ENCODE assay signal across 15 cellular contexts in the genomic region with DNA sequence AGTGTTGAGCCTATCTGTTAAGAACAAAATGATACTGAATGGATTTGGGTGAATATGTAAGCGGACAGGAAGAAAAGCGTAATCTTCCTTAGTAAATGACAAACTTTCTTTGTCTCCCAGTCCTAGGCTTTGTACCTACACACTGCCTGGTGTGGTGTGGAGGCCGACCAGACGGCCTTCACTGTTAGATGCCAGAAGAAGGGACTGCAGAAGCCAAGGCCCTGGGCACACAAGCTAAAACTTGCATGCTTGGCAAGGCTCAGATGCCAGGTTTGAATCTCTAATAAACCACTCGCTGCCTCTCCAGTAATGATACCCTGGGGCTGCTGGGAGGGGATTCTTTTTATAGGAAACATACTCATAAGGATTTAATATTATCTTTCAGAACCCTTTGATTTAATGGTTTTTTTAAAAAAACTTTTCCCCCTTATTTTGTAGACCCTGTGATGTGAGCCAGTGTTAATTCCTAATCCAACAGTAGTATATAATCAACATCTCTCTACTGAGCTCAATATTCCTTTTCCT.
DNase-seq lines count a peak whose midpoint lies in the region; ATAC-seq, FAIRE-seq and TF ChIP-seq lines count a peak whose summit lies in the region.
"Had no signal": no experiment of that assay in that cellular context is flagged by ENCODE, and none has a peak within 500 bp of the region (broad histone marks: within the 10 kb centered on the region; RNA-seq: fewer than 3 reads in every experiment).

No MANE protein-coding gene starts in this region.

- H3K4me3 ChIP-seq in mesendoderm (ENCODE audit: low read length) (no peak overlapping the region), colonic mucosa (no peak overlapping the region), brain microvascular endothelial cell (ENCODE audit: low read depth, low read length) (no peak overlapping the region)

- ATAC-seq in left ventricle myocardium superior (peak; percentile 47), left cardiac atrium (no peak), GM19452 (IDR thresholded peaks at IDR 0.05; ENCODE audit: unreplicated experiment) (no peak)

- no peaks in the 10 kb centered on the region for H3K79me2 ChIP-seq in mesendoderm (ENCODE audit: control insufficient read depth, insufficient read depth, low read length)

- no peak overlapping the region for H4K5ac ChIP-seq in mesendoderm (ENCODE audit: low read length)

- H3K27me3 ChIP-seq in mesendoderm (ENCODE audit: insufficient read depth, low read length, poor library complexity) = no peaks in the 10 kb centered on the region
- H3K27me3 ChIP-seq in colonic mucosa = no peaks in the 10 kb centered on the region
- H3K27me3 ChIP-seq in brain microvascular endothelial cell (replicated peaks) = no peaks in the 10 kb centered on the region

- peaks cover 30% of the 10 kb centered on the region for H3K36me3 Mint-ChIP-seq in MCF 10A (ENCODE audit: insufficient read depth, unreplicated experiment)

- in situ Hi-C loops in brain microvascular endothelial cell (cut with HindIII; ENCODE audit: low pct_ligation_motif_present, low sequenced_read_pairs) = no loop called here

- no peak overlapping the region for H3K9ac ChIP-seq in mesendoderm (ENCODE audit: low read length)
- no peak overlapping the region for H3K9ac ChIP-seq in colonic mucosa (ENCODE audit: low read depth in 2 of 2, low read length in 2 of 2)

- H3K27ac Mint-ChIP-seq in MCF 10A (ENCODE audit: low read depth, unreplicated experiment) = peak overlapping the region; percentile 94

- H3K4me1 ChIP-seq in mesendoderm (ENCODE audit: control insufficient read depth, low read depth, low read length) = no peaks in the 10 kb centered on the region
- H3K4me1 ChIP-seq in colonic mucosa = no peaks in the 10 kb centered on the region

- POLR2A ChIA-PET in MCF 10A (lab: Yijun Ruan, JAX) = interaction anchor here (0.6 to 26.6 kb wide), 14 partner anchors 9 to 181 kb away, joined by 3 to 502 read pairs (median 11); no protein-coding TSS in a partner anchor

- H3K9me3 ChIP-seq in colonic mucosa = no peaks in the 10 kb centered on the region

- no peaks in the 10 kb centered on the region for H3K36me3 ChIP-seq in mesendoderm (ENCODE audit: control insufficient read depth, insufficient read depth, low read length)
- no peaks in the 10 kb centered on the region for H3K36me3 ChIP-seq in colonic mucosa
- H3K36me3 ChIP-seq in brain microvascular endothelial cell (replicated peaks) = peaks cover 20% of the 10 kb centered on the region

- no peak overlapping the region for H2BK15ac ChIP-seq in mesendoderm (replicated peaks; ENCODE audit: low read depth)

- no peak overlapping the region for H3K56ac ChIP-seq in mesendoderm (ENCODE audit: low read length)

- no peak overlapping the region for H2BK5ac ChIP-seq in mesendoderm (ENCODE audit: low read length)

- no peaks in the 10 kb centered on the region for H3K79me1 ChIP-seq in mesendoderm (ENCODE audit: low read length)

- DNase-seq in left ventricle myocardium superior (no peak), left cardiac atrium (no peak), MCF 10A (ENCODE audit: unreplicated experiment) (peak; percentile 73), mesendoderm (peak; percentile 6), frontal cortex (ENCODE audit: low spot score in 2 of 2) (no peak), colonic mucosa (no peak), brain microvascular endothelial cell (no peak)
- DNase-seq: activated CD4-positive, alpha-beta T cell treated with anti-CD3 and anti-CD28 coated beads for 4 hours; activated effector memory CD4-positive, alpha-beta T cell treated with anti-CD3 and anti-CD28 coated beads, Interleukin-2, amount 50 U/mL, for 16 hours; DMS79 treated with DMSO at 0.1 percent for 48 hours; HCEC 1CT; NCI-H1694 had no signal

- TF ChIP-seq CTCF in MCF 10A (IDR thresholded peaks at IDR 0.05; ENCODE audit: unreplicated experiment) = no peak
- TF ChIP-seq CTCF in colonic mucosa (IDR thresholded peaks at IDR 0.05) = no peak
- TF ChIP-seq CTCF in brain microvascular endothelial cell (IDR thresholded peaks at IDR 0.05; ENCODE audit: low read depth, low read length, missing control alignments) = no peak

- no peak overlapping the region for H3K27ac ChIP-seq in mesendoderm (ENCODE audit: low read depth, low read length)
- no peak overlapping the region for H3K27ac ChIP-seq in colonic mucosa
- H3K27ac ChIP-seq in brain microvascular endothelial cell = no peak overlapping the region

- H3K4me3 Mint-ChIP-seq in MCF 10A (ENCODE audit: unreplicated experiment) = peak overlapping the region; percentile 54
- H3K4me3 Mint-ChIP-seq: IgD-negative memory B cell had no signal

- WGBS in mesendoderm (ENCODE audit: extremely low coverage, insufficient coverage, low lambda C conversion rate) = no CpG with 5 or more reads among the region's 5 CpGs

- no peaks in the 10 kb centered on the region for H3K9me3 Mint-ChIP-seq in MCF 10A (ENCODE audit: unreplicated experiment)
- H3K9me3 Mint-ChIP-seq: IgD-negative memory B cell had no signal

- CTCF ChIA-PET in MCF 10A (lab: Yijun Ruan, JAX) = interaction anchor here (0.6 to 3.6 kb wide), 13 partner anchors 10 to 1633 kb away, joined by 3 to 25 read pairs (median 4); no protein-coding TSS in a partner anchor

- H2AK5ac ChIP-seq in mesendoderm (ENCODE audit: low read length) = no peak overlapping the region

- H3K27me3 Mint-ChIP-seq in MCF 10A (ENCODE audit: insufficient read depth, unreplicated experiment) = no peaks in the 10 kb centered on the region

- no peak overlapping the region for H3K4me2 ChIP-seq in mesendoderm (ENCODE audit: low read length)

- intact Hi-C loops in left ventricle myocardium superior (cut with micrococcal nuclease) (no loop called here), left cardiac atrium (cut with DNase I) (no loop called here), MCF 10A (cut with micrococcal nuclease) (loop anchor here (2.0 kb wide), 2 partner anchors 14 to 32 kb away; no protein-coding TSS in a partner anchor), colonic mucosa (cut with DNase I) (no loop called here)

- peaks cover 62% of the 10 kb centered on the region for H3K4me1 Mint-ChIP-seq in MCF 10A (ENCODE audit: insufficient read depth, unreplicated experiment)

- no peak overlapping the region for H2BK120ac ChIP-seq in mesendoderm (ENCODE audit: low read depth, low read length)

- TSS peak; percentile 30 for BruUV-seq in MCF 10A (replicated peaks; lab: Mats Ljungman, UMichigan)

- H3K23ac ChIP-seq in mesendoderm (ENCODE audit: low read length) = no peak overlapping the region

- no peak overlapping the region for H4K8ac ChIP-seq in mesendoderm (ENCODE audit: low read depth, low read length)

- H3K4ac ChIP-seq in mesendoderm (ENCODE audit: low read depth, low read length) = no peak overlapping the region

- FAIRE-seq in frontal cortex (lab: Jason Lieb, UNC) = no peak
- FAIRE-seq: urothelium cell line had no signal

- no peak overlapping the region for H3K18ac ChIP-seq in mesendoderm (ENCODE audit: low read length)

Comparison
In these comparisons a context has a peak if more than half of its experiments do, and no peak if none do; other contexts are left out.
1. DNase-seq: peak in MCF 10A (single experiment) and mesendoderm (single experiment); none in left ventricle myocardium superior (single experiment), left cardiac atrium (single experiment), frontal cortex (0 of 2), colonic mucosa (single experiment) and brain microvascular endothelial cell (single experiment).